In genomic region chr2:198657520-198658121, GRCh38 we compare ENCODE assay signal across 8 cellular contexts.
DNase-seq lines count a peak whose midpoint lies in the region; ATAC-seq, FAIRE-seq and TF ChIP-seq lines count a peak whose summit lies in the region.

No MANE protein-coding gene starts in this region.

- no peaks in the 10 kb centered on the region for H3K27me3 Mint-ChIP-seq in CD14-positive monocyte (ENCODE audit: low read depth in 3 of 3)

- intact Hi-C loops in CD14-positive monocyte (cut with micrococcal nuclease) = no loop called here

- no peak for FAIRE-seq in A549 (lab: Jason Lieb, UNC)

- peak; percentile 43 for TF ChIP-seq CTCF in A549 (IDR thresholded peaks at IDR 0.05)
- TF ChIP-seq CTCF in GM13976 (IDR thresholded peaks at IDR 0.05; ENCODE audit: borderline replicate concordance, control extremely low read depth, extremely low read depth, insufficient read depth, missing control alignments) = peak; percentile 13
- peak; percentile 41 for TF ChIP-seq CTCF in fibroblast of the aortic adventitia (IDR thresholded peaks at IDR 0.05; ENCODE audit: insufficient read depth, low read length)
- no peak for TF ChIP-seq CTCF in CD14-positive monocyte (IDR thresholded peaks at IDR 0.05)

- H3K9me3 ChIP-seq in A549 = no peaks in the 10 kb centered on the region

- no peak for ATAC-seq in A549
- ATAC-seq in activated CD4-positive, CD25-positive, alpha-beta regulatory T cell treated with anti-CD3 and anti-CD28 coated beads, Interleukin-2, amount 50 U/mL, for 24 hours = no peak
- no peak for ATAC-seq in GM19467 (IDR thresholded peaks at IDR 0.05; ENCODE audit: unreplicated experiment)

- in situ Hi-C loops in GM13976 (cut with MboI; ENCODE audit: low sequenced_read_pairs, unreplicated experiment) = no loop called here

- no peaks in the 10 kb centered on the region for H3K4me1 ChIP-seq in A549

- H3K36me3 Mint-ChIP-seq in CD14-positive monocyte = no peaks in the 10 kb centered on the region

- 2% methylated on average over 6 of the region's 6 CpGs for WGBS in A549 (ENCODE audit: missing lambda C conversion rate)

- no peaks in the 10 kb centered on the region for H3K4me1 Mint-ChIP-seq in CD14-positive monocyte

- no peaks in the 10 kb centered on the region for H3K9me3 Mint-ChIP-seq in CD14-positive monocyte

- CTCF ChIA-PET in A549 (lab: Yijun Ruan, JAX) = interaction anchor here (0.6 to 3.4 kb wide), 11 partner anchors 17 to 1090 kb away, joined by 3 to 23 read pairs (median 4); no protein-coding TSS in a partner anchor

- no peak for TF ChIP-seq EP300 in A549 (IDR thresholded peaks at IDR 0.05)

- peak; percentile 25 to 37; a peak in 3 of 5 replicates for TF ChIP-seq RAD21 in A549 (conservative IDR thresholded peaks at IDR 0.05 in 1 of 2, IDR thresholded peaks at IDR 0.05 in 1 of 2)

- no peak overlapping the region for H3K4me3 Mint-ChIP-seq in CD14-positive monocyte

- H3K4me2 ChIP-seq in A549 = no peak overlapping the region

- no peak overlapping the region for H3K27ac Mint-ChIP-seq in CD14-positive monocyte

- no peak overlapping the region for H3K27ac ChIP-seq in A549

- H3K4me3 ChIP-seq in A549 = no peak overlapping the region
- H3K4me3 ChIP-seq in fibroblast of the aortic adventitia (ENCODE audit: low read depth, low read length) = no peak overlapping the region

- POLR2A ChIA-PET in A549 (lab: Yijun Ruan, JAX) = no interaction called here

- DNase-seq in A549 (ENCODE audit: low read depth in 1 of 2, low spot score in 1 of 2) = peak in 1 of 2 experiments; percentile 36
- DNase-seq in GM13976 (ENCODE audit: low spot score) = peak; percentile 3
- peak; percentile 2 for DNase-seq in NCI-H82 treated with DMSO at 0.1 percent for 48 hours (lab: John Stamatoyannopoulos, UW; ENCODE audit: unreplicated experiment)
- peak; percentile 17 for DNase-seq in fibroblast of the aortic adventitia (ENCODE audit: low read depth)
- no peak for DNase-seq in CD14-positive monocyte (ENCODE audit: low spot score)
- no peak for DNase-seq in hypothalamus (lab: John Stamatoyannopoulos, UW)

- no peak for TF ChIP-seq POLR2A in A549 (IDR thresholded peaks at IDR 0.05; ENCODE audit: low read length)

TF ChIP-seq in A549, 52 proteins besides CTCF, POLR2A, EP300 and RAD21:
- TF ChIP-seq SMC3 (IDR thresholded peaks at IDR 0.05) = peak; percentile 59; the same call in 2 of the 3 replicates
- no peak for TF ChIP-seq NFE2L2 (conservative IDR thresholded peaks at IDR 0.05; ENCODE audit: low read length)

Comparison
In these comparisons a context has a peak if more than half of its experiments do, and no peak if none do; other contexts are left out.
1. DNase-seq: peak in GM13976 (single experiment), NCI-H82 treated with DMSO at 0.1 percent for 48 hours (single experiment) and fibroblast of the aortic adventitia (single experiment); none in CD14-positive monocyte (single experiment) and hypothalamus (0 of 51).